1 cellular context compared by ENCODE assay signal in the genomic region with DNA sequence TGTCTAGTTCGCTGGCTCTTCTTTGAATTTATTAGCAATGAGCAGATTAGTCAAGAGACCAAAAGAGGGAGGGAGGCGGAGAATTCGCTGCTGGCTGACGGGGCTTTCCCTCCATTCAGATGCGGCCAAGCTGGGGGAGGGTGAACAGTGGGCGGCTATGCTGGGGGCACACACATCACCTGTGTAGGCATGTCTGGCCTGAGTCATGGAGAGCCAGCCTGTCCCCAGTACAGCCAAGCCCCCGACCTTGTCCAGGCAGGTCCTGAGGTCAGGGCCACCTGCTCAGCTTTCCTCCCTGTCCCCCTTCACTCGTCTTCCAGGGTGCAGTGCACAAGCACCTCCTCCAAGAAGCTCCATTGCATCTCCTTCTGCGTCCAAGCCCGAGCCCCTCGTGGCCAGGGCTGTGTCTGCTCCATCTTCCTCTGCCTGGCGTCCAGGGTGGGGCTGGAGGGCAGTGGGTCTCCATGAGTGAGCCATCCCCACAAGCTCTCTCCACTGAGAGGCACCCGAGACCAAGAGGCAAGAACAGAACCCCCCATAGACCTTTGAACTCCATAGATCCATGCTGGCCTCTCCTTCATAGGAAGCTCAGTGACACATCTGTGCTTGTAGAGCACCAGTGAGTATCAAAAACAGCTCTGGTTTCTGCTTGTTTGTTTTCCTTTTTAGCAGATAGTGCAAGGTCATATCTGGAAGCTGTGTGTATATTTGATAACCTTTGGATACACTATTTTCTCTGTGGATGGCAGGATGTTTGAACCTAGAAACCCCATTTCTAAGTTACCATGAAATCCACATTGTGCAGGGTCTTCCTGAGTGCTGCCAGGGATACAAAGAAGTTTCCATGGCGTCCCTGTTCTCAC.
TF ChIP-seq lines count a peak whose summit lies in the region.

No MANE protein-coding gene starts in this region.

TF ChIP-seq in HepG2, 621 proteins besides CTCF, POLR2A, EP300 and RAD21 (continued from another document and continues in another):
- TF ChIP-seq PPARG (CRISPR knock-in tag; conservative IDR thresholded peaks at IDR 0.05) = peak; percentile 91
- TF ChIP-seq SMARCE1 (IDR thresholded peaks at IDR 0.05; ENCODE audit: borderline replicate concordance) = no peak
- no peak; the same call in 1 of the 2 replicates for TF ChIP-seq AHR (CRISPR knock-in tag; IDR thresholded peaks at IDR 0.05)
- TF ChIP-seq, protein P1, sequence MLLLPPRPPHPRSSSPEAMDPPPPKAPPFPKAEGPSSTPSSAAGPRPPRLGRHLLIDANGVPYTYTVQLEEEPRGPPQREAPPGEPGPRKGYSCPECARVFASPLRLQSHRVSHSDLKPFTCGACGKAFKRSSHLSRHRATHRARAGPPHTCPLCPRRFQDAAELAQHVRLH (CRISPR knock-in tag; IDR thresholded peaks at IDR 0.05; ENCODE audit: borderline replicate concordance, low read depth) = peak; percentile 44; the same call in 1 of the 2 replicates
- TF ChIP-seq ZBTB21 (CRISPR knock-in tag; IDR thresholded peaks at IDR 0.05) = no peak
- TF ChIP-seq NBN (conservative IDR thresholded peaks at IDR 0.05) = no peak
- TF ChIP-seq, protein P2, sequence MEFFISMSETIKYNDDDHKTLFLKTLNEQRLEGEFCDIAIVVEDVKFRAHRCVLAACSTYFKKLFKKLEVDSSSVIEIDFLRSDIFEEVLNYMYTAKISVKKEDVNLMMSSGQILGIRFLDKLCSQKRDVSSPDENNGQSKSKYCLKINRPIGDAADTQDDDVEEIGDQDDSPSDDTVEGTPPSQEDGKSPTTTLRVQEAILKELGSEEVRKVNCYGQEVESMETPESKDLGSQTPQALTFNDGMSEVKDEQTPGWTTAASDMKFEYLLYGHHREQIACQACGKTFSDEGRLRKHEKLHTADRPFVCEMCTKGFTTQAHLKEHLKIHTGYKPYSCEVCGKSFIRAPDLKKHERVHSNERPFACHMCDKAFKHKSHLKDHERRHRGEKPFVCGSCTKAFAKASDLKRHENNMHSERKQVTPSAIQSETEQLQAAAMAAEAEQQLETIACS (CRISPR knock-in tag; IDR thresholded peaks at IDR 0.05) = no peak
- TF ChIP-seq MED8 (CRISPR knock-in tag; IDR thresholded peaks at IDR 0.05; ENCODE audit: insufficient replicate concordance) = peak; percentile 65
- no peak; the same call in 1 of the 2 replicates for TF ChIP-seq HIVEP1 (CRISPR knock-in tag; IDR thresholded peaks at IDR 0.05)
- no peak for TF ChIP-seq ZNF256 (CRISPR knock-in tag; conservative IDR thresholded peaks at IDR 0.05)
- TF ChIP-seq ARID2 (CRISPR knock-in tag; IDR thresholded peaks at IDR 0.05; ENCODE audit: borderline replicate concordance) = no peak
- no peak for TF ChIP-seq TAF15 (IDR thresholded peaks at IDR 0.05; ENCODE audit: low read depth, low read length, poor library complexity, severe bottlenecking)
- TF ChIP-seq, protein P3, sequence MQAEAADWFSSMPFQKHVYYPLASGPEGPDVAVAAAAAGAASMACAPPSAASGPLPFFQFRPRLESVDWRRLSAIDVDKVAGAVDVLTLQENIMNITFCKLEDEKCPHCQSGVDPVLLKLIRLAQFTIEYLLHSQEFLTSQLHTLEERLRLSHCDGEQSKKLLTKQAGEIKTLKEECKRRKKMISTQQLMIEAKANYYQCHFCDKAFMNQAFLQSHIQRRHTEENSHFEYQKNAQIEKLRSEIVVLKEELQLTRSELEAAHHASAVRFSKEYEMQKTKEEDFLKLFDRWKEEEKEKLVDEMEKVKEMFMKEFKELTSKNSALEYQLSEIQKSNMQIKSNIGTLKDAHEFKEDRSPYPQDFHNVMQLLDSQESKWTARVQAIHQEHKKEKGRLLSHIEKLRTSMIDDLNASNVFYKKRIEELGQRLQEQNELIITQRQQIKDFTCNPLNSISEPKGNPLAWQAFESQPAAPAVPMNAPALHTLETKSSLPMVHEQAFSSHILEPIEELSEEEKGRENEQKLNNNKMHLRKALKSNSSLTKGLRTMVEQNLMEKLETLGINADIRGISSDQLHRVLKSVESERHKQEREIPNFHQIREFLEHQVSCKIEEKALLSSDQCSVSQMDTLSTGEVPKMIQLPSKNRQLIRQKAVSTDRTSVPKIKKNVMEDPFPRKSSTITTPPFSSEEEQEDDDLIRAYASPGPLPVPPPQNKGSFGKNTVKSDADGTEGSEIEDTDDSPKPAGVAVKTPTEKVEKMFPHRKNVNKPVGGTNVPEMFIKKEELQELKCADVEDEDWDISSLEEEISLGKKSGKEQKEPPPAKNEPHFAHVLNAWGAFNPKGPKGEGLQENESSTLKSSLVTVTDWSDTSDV (CRISPR knock-in tag; IDR thresholded peaks at IDR 0.05) = no peak
- no peak for TF ChIP-seq SMYD3 (CRISPR knock-in tag; IDR thresholded peaks at IDR 0.05)
- TF ChIP-seq, protein P4, sequence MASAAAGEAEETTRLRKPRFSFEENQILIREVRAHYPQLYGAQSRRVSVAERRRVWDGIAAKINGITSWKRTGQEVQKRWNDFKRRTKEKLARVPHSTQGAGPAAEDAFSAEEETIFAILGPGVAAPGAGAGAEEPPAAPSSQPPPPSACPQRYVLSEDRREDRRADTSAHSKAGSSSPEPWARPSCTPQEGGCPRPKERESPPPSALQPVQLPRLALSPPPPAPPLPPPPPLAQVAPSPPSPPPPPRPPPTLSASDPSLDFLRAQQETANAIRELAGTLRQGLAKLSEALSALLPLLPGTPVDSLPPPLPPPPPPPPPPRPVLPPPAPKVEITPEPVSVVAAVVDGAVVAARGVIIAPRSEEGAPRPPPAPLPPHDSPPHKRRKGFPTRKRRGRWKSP (CRISPR knock-in tag; IDR thresholded peaks at IDR 0.05) = peak; percentile 67; the same call in 1 of the 2 replicates
- TF ChIP-seq SRSF1 (optimal IDR thresholded peaks at IDR 0.05; ENCODE audit: low read depth, low read length) = peak; percentile 18
- TF ChIP-seq ZNF891 (CRISPR knock-in tag; IDR thresholded peaks at IDR 0.05) = 0 out of 2 replicates have a peak, but pooled peaks have one; percentile 44
- TF ChIP-seq, protein P5, sequence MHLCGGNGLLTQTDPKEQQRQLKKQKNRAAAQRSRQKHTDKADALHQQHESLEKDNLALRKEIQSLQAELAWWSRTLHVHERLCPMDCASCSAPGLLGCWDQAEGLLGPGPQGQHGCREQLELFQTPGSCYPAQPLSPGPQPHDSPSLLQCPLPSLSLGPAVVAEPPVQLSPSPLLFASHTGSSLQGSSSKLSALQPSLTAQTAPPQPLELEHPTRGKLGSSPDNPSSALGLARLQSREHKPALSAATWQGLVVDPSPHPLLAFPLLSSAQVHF (CRISPR knock-in tag; IDR thresholded peaks at IDR 0.05) = no peak
- peak; percentile 90 for TF ChIP-seq RARA (CRISPR knock-in tag; IDR thresholded peaks at IDR 0.05)
- no peak for TF ChIP-seq ZIK1 (CRISPR knock-in tag; IDR thresholded peaks at IDR 0.05; ENCODE audit: borderline replicate concordance, low read depth)
- TF ChIP-seq SPEN (CRISPR knock-in tag; IDR thresholded peaks at IDR 0.05; ENCODE audit: low read depth) = peak; percentile 89
- peak; percentile 19; the same call in 1 of the 2 replicates for TF ChIP-seq POLR2AphosphoS5 (IDR thresholded peaks at IDR 0.05; ENCODE audit: low read depth, low read length)
- TF ChIP-seq SP4 (CRISPR knock-in tag; IDR thresholded peaks at IDR 0.05) = 0 out of 2 replicates have a peak, but pooled peaks have one; percentile 62
- peak; percentile 65 for TF ChIP-seq ZNF605 (CRISPR knock-in tag; IDR thresholded peaks at IDR 0.05)
- peak; percentile 73; the same call in 1 of the 2 replicates for TF ChIP-seq KDM5B (CRISPR knock-in tag; IDR thresholded peaks at IDR 0.05; ENCODE audit: borderline replicate concordance)
- TF ChIP-seq ZNF749 (CRISPR knock-in tag; IDR thresholded peaks at IDR 0.05; ENCODE audit: borderline replicate concordance) = no peak; the same call in 1 of the 2 replicates
- TF ChIP-seq ATF7-NPFF (CRISPR knock-in tag; IDR thresholded peaks at IDR 0.05; ENCODE audit: low read depth) = no peak
- TF ChIP-seq, protein P6, sequence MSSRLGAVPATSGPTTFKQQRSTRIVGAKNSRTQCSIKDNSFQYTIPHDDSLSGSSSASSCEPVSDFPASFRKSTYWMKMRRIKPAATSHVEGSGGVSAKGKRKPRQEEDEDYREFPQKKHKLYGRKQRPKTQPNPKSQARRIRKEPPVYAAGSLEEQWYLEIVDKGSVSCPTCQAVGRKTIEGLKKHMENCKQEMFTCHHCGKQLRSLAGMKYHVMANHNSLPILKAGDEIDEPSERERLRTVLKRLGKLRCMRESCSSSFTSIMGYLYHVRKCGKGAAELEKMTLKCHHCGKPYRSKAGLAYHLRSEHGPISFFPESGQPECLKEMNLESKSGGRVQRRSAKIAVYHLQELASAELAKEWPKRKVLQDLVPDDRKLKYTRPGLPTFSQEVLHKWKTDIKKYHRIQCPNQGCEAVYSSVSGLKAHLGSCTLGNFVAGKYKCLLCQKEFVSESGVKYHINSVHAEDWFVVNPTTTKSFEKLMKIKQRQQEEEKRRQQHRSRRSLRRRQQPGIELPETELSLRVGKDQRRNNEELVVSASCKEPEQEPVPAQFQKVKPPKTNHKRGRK (CRISPR knock-in tag; IDR thresholded peaks at IDR 0.05) = no peak
- no peak for TF ChIP-seq CCDC6 (CRISPR knock-in tag; IDR thresholded peaks at IDR 0.05)
- TF ChIP-seq ZNF543 (CRISPR knock-in tag; IDR thresholded peaks at IDR 0.05) = no peak
- TF ChIP-seq, protein P7, sequence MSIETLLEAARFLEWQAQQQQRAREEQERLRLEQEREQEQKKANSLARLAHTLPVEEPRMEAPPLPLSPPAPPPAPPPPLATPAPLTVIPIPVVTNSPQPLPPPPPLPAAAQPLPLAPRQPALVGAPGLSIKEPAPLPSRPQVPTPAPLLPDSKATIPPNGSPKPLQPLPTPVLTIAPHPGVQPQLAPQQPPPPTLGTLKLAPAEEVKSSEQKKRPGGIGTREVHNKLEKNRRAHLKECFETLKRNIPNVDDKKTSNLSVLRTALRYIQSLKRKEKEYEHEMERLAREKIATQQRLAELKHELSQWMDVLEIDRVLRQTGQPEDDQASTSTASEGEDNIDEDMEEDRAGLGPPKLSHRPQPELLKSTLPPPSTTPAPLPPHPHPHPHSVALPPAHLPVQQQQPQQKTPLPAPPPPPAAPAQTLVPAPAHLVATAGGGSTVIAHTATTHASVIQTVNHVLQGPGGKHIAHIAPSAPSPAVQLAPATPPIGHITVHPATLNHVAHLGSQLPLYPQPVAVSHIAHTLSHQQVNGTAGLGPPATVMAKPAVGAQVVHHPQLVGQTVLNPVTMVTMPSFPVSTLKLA (IDR thresholded peaks at IDR 0.05) = 0 out of 2 replicates have a peak, but pooled peaks have one; percentile 3
- TF ChIP-seq CBX2 (IDR thresholded peaks at IDR 0.05; ENCODE audit: low read depth, low read length) = no peak
- no peak for TF ChIP-seq CBX2 (CRISPR knock-in tag; IDR thresholded peaks at IDR 0.05; ENCODE audit: low read depth)
- no peak for TF ChIP-seq HNRNPUL1 (IDR thresholded peaks at IDR 0.05; ENCODE audit: low read depth, low read length)
- no peak; the same call in 1 of the 2 replicates for TF ChIP-seq NKX3-1 (CRISPR knock-in tag; IDR thresholded peaks at IDR 0.05)
- TF ChIP-seq, protein P8, sequence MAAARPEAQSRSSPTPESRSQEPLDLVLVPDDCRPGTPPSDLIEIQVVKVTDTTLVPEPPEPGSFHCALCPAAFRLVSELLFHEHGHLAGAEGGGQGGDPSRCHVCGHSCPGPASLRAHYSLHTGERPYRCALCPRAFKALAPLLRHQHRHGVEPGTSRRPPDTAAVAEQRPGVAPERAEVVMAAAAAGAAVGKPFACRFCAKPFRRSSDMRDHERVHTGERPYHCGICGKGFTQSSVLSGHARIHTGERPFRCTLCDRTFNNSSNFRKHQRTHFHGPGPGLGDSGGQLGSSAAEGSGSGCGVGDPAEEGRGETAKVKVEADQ (CRISPR knock-in tag; IDR thresholded peaks at IDR 0.05; ENCODE audit: borderline replicate concordance) = no peak
- TF ChIP-seq ATF7 (IDR thresholded peaks at IDR 0.05) = no peak
- TF ChIP-seq ATF7 (CRISPR knock-in tag; IDR thresholded peaks at IDR 0.05) = no peak; the same call in 1 of the 2 replicates
- TF ChIP-seq, protein P9, sequence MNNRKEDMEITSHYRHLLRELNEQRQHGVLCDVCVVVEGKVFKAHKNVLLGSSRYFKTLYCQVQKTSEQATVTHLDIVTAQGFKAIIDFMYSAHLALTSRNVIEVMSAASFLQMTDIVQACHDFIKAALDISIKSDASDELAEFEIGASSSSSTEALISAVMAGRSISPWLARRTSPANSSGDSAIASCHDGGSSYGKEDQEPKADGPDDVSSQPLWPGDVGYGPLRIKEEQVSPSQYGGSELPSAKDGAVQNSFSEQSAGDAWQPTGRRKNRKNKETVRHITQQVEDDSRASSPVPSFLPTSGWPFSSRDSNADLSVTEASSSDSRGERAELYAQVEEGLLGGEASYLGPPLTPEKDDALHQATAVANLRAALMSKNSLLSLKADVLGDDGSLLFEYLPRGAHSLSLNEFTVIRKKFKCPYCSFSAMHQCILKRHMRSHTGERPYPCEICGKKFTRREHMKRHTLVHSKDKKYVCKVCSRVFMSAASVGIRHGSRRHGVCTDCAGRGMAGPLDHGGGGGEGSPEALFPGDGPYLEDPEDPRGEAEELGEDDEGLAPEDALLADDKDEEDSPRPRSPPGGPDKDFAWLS (CRISPR knock-in tag; IDR thresholded peaks at IDR 0.05; ENCODE audit: borderline replicate concordance) = no peak
- no peak for TF ChIP-seq ZNF775 (CRISPR knock-in tag; IDR thresholded peaks at IDR 0.05; ENCODE audit: borderline replicate concordance)
- no peak for TF ChIP-seq SRSF4 (IDR thresholded peaks at IDR 0.05; ENCODE audit: low read depth, low read length, poor library complexity, severe bottlenecking)
- no peak for TF ChIP-seq TOPORS (CRISPR knock-in tag; IDR thresholded peaks at IDR 0.05)
- TF ChIP-seq, protein P10, sequence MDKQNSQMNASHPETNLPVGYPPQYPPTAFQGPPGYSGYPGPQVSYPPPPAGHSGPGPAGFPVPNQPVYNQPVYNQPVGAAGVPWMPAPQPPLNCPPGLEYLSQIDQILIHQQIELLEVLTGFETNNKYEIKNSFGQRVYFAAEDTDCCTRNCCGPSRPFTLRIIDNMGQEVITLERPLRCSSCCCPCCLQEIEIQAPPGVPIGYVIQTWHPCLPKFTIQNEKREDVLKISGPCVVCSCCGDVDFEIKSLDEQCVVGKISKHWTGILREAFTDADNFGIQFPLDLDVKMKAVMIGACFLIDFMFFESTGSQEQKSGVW (CRISPR knock-in tag; IDR thresholded peaks at IDR 0.05; ENCODE audit: borderline replicate concordance) = no peak
- TF ChIP-seq, protein P11, sequence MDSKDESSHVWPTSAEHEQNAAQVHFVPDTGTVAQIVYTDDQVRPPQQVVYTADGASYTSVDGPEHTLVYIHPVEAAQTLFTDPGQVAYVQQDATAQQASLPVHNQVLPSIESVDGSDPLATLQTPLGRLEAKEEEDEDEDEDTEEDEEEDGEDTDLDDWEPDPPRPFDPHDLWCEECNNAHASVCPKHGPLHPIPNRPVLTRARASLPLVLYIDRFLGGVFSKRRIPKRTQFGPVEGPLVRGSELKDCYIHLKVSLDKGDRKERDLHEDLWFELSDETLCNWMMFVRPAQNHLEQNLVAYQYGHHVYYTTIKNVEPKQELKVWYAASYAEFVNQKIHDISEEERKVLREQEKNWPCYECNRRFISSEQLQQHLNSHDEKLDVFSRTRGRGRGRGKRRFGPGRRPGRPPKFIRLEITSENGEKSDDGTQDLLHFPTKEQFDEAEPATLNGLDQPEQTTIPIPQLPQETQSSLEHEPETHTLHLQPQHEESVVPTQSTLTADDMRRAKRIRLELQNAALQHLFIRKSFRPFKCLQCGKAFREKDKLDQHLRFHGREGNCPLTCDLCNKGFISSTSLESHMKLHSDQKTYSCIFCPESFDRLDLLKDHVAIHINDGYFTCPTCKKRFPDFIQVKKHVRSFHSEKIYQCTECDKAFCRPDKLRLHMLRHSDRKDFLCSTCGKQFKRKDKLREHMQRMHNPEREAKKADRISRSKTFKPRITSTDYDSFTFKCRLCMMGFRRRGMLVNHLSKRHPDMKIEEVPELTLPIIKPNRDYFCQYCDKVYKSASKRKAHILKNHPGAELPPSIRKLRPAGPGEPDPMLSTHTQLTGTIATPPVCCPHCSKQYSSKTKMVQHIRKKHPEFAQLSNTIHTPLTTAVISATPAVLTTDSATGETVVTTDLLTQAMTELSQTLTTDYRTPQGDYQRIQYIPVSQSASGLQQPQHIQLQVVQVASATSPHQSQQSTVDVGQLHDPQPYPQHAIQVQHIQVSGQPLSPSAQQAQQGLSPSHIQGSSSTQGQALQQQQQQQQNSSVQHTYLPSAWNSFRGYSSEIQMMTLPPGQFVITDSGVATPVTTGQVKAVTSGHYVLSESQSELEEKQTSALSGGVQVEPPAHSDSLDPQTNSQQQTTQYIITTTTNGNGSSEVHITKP (CRISPR knock-in tag; IDR thresholded peaks at IDR 0.05; ENCODE audit: low read depth) = no peak
